In genomic region chr3:150599611-150600297, GRCh38 we compare ENCODE assay signal across 10 cellular contexts. TPM values are rescaled to one million over a fixed set of nuclear protein-coding genes. Genes with fewer than 3 reads are reported as not detected.
DNase-seq lines count a peak whose midpoint lies in the region; ATAC-seq, FAIRE-seq and TF ChIP-seq lines count a peak whose summit lies in the region.
"Had no signal": no experiment of that assay in that cellular context is flagged by ENCODE, and none has a peak within 500 bp of the region (broad histone marks: within the 10 kb centered on the region; RNA-seq: fewer than 3 reads in every experiment).

No MANE protein-coding gene starts in this region.

- no peak overlapping the region for H3K4me3 ChIP-seq in BLaER1
- H3K4me3 ChIP-seq in GM23338: peak overlapping the region; percentile 14; the same call in 1 of the 2 replicates

- FAIRE-seq in RCC 7860 (lab: Jason Lieb, UNC): peak; percentile 84

- no peaks in the 10 kb centered on the region for H3K9me2 ChIP-seq in GM23338 (ENCODE audit: insufficient read depth)

- H3K36me3 Mint-ChIP-seq in GM23338 (ENCODE audit: low read depth): peaks cover 5% of the 10 kb centered on the region; the same call in 1 of the 3 replicates
- no peaks in the 10 kb centered on the region for H3K36me3 Mint-ChIP-seq in osteocyte (ENCODE audit: unreplicated experiment)

- no peaks in the 10 kb centered on the region for H3K9me3 ChIP-seq in BLaER1

- peak overlapping the region; percentile 79 for H3K4me2 ChIP-seq in BLaER1
- peak overlapping the region; percentile 47 for H3K4me2 ChIP-seq in GM23338

- H3K4me3 Mint-ChIP-seq in GM23338 (peak overlapping the region; percentile 41), osteocyte (ENCODE audit: unreplicated experiment) (no peak overlapping the region)

- no peaks in the 10 kb centered on the region for H3K36me3 ChIP-seq in BLaER1
- no peaks in the 10 kb centered on the region for H3K36me3 ChIP-seq in GM23338 (ENCODE audit: insufficient read depth)

- peaks cover 13% of the 10 kb centered on the region for H4K20me1 ChIP-seq in BLaER1
- no peaks in the 10 kb centered on the region; the same call in 1 of the 2 replicates for H4K20me1 ChIP-seq in GM23338 (replicated peaks; ENCODE audit: insufficient read depth)

- H3K27ac Mint-ChIP-seq in GM23338 (peak overlapping the region; percentile 92), osteocyte (ENCODE audit: unreplicated experiment) (no peak overlapping the region)

- peak; percentile 24 for ATAC-seq in GM23338

- H3K27me3 Mint-ChIP-seq in GM23338 (ENCODE audit: insufficient read depth, low read depth, poor library complexity) (peaks cover 15% of the 10 kb centered on the region), osteocyte (ENCODE audit: unreplicated experiment) (no peaks in the 10 kb centered on the region)

- TF ChIP-seq CTCF in GM23338 (conservative IDR thresholded peaks at IDR 0.05; ENCODE audit: low read depth in 2 of 2): no peak
- TF ChIP-seq CTCF in osteocyte (IDR thresholded peaks at IDR 0.05): no peak

- no peak overlapping the region for H3K9ac ChIP-seq in BLaER1

- H3K9me3 Mint-ChIP-seq in GM23338: no peaks in the 10 kb centered on the region
- H3K9me3 Mint-ChIP-seq in osteocyte (ENCODE audit: unreplicated experiment): no peaks in the 10 kb centered on the region

- H3K4me1 ChIP-seq in BLaER1 (peaks cover 52% of the 10 kb centered on the region), GM23338 (ENCODE audit: insufficient read depth) (peaks cover 27% of the 10 kb centered on the region)

- H3K27me3 ChIP-seq in BLaER1: no peaks in the 10 kb centered on the region
- no peaks in the 10 kb centered on the region for H3K27me3 ChIP-seq in GM23338 (ENCODE audit: insufficient read depth)

- DNase-seq in GM23338 (ENCODE audit: low spot score): peak; percentile 67
- peak; percentile 83 for DNase-seq in RCC 7860 (ENCODE audit: low spot score)
- peak; percentile 39 for DNase-seq in glomerular endothelial cell (ENCODE audit: extremely low read depth, low read depth, low spot score)
- no peak for DNase-seq in osteocyte (ENCODE audit: extremely low spot score, unreplicated experiment)
- DNase-seq in GM19240 (ENCODE audit: insufficient read length, low spot score): no peak
- no peak for DNase-seq in NCI-H2171 treated with DMSO at 0.1 percent for 48 hours (lab: John Stamatoyannopoulos, UW)
- DNase-seq in activated T-cell treated with anti-CD3 and anti-CD28 coated beads, Interleukin-2, amount 50 U/mL, for 48 hours: no peak
- DNase-seq: activated gamma-delta T cell treated with Interleukin-2 at 50 U/mL for 16 hours; stimulated activated CD8-positive, alpha-beta memory T cell treated with anti-CD3 and anti-CD28 coated beads, Interleukin-4, amount 100 ng/mL, for 48 hours had no signal

- H3K4me1 Mint-ChIP-seq in GM23338 (peaks cover 42% of the 10 kb centered on the region), osteocyte (ENCODE audit: unreplicated experiment) (peaks cover 33% of the 10 kb centered on the region)

- no peak overlapping the region for H2AFZ ChIP-seq in GM23338

- peaks cover 38% of the 10 kb centered on the region for H3K79me2 ChIP-seq in GM23338 (replicated peaks; ENCODE audit: insufficient read depth)

- peak overlapping the region; percentile 46 for H3K27ac ChIP-seq in BLaER1
- peak overlapping the region; percentile 94 for H3K27ac ChIP-seq in GM23338 (ENCODE audit: low read depth)

- no peaks in the 10 kb centered on the region for H3F3A ChIP-seq in GM23338 (replicated peaks; ENCODE audit: low read depth)

TF ChIP-seq in GM23338, 12 proteins besides CTCF, POLR2A, EP300 and RAD21:
- no peak for TF ChIP-seq JUNB (IDR thresholded peaks at IDR 0.05; ENCODE audit: unreplicated experiment)
- no peak for TF ChIP-seq ZNF114 (CRISPR knock-in tag; IDR thresholded peaks at IDR 0.05)
- no peak for TF ChIP-seq EZH2 (IDR thresholded peaks at IDR 0.05; ENCODE audit: low read depth, unreplicated experiment)
- peak; percentile 85 for TF ChIP-seq ZNF462 (CRISPR knock-in tag; IDR thresholded peaks at IDR 0.05)
- no peak for TF ChIP-seq POLR2AphosphoS5 (IDR thresholded peaks at IDR 0.05; ENCODE audit: low read depth)
- TF ChIP-seq CREB1 (CRISPR knock-in tag; IDR thresholded peaks at IDR 0.05; ENCODE audit: low read depth): peak; percentile 25; the same call in 1 of the 2 replicates
- TF ChIP-seq ZNF331 (CRISPR knock-in tag; IDR thresholded peaks at IDR 0.05; ENCODE audit: low read depth): peak; percentile 34; the same call in 1 of the 2 replicates
- TF ChIP-seq EZH2phosphoT487 (IDR thresholded peaks at IDR 0.05; ENCODE audit: unreplicated experiment): no peak

RNA-seq across cellular contexts. Expression of gene SELENOT, which starts 3.4 kb away (rescaled TPM):
- 56.1 and 61.9 TPM in 2 replicates for total RNA-seq in GM23338 (2014; rRNA removed; shearing (Covaris generic))
- polyA plus RNA-seq in GM23338 (2016; fragmentation: Nextera tagmentation; extraction: Ambion mirVana): 51.3 and 61.3 TPM in 2 replicates
- total RNA-seq in glomerular endothelial cell (130 and 133 TPM in 2 replicates), osteocyte (67.9 and 76.1 TPM in 2 replicates)

RNA-seq across cellular contexts. Expression of gene EIF2A, which starts 53.2 kb away (rescaled TPM):
- total RNA-seq in GM23338 (2014; rRNA removed; shearing (Covaris generic)): 114 and 153 TPM in 2 replicates
- polyA plus RNA-seq in GM23338 (2016; fragmentation: Nextera tagmentation; extraction: Ambion mirVana): 65.6 and 95.2 TPM in 2 replicates
- 91.6 and 98.2 TPM in 2 replicates for total RNA-seq in glomerular endothelial cell
- total RNA-seq in osteocyte: 66.5 and 67.7 TPM in 2 replicates

RNA-seq across cellular contexts. Expression of gene SERP1, which starts 53.5 kb away (rescaled TPM):
- 214 and 252 TPM in 2 replicates for total RNA-seq in GM23338 (2014; rRNA removed; shearing (Covaris generic))
- 211 and 229 TPM in 2 replicates for polyA plus RNA-seq in GM23338 (2016; fragmentation: Nextera tagmentation; extraction: Ambion mirVana)
- total RNA-seq in glomerular endothelial cell (255 and 358 TPM in 2 replicates), osteocyte (81.3 and 82.1 TPM in 2 replicates)

Comparison
In these comparisons a context has a peak if more than half of its experiments do, and no peak if none do; other contexts are left out.
1. DNase-seq: peak in GM23338 (single experiment), RCC 7860 (single experiment) and glomerular endothelial cell (single experiment); none in osteocyte (single experiment), GM19240 (single experiment), NCI-H2171 treated with DMSO at 0.1 percent for 48 hours (single experiment) and activated T-cell treated with anti-CD3 and anti-CD28 coated beads, Interleukin-2, amount 50 U/mL, for 48 hours (0 of 2).